In genomic region chr13:86918682-86919081, GRCh38 we compare ENCODE assay signal across 29 cellular contexts.
"Had no signal": no experiment of that assay in that cellular context is flagged by ENCODE, and none has a peak within 500 bp of the region (broad histone marks: within the 10 kb centered on the region; RNA-seq: fewer than 3 reads in every experiment).

No MANE protein-coding gene starts in this region.

- DNase-seq: activated CD4-positive, alpha-beta T cell treated with anti-CD3 and anti-CD28 coated beads for 4 hours; activated CD8-positive, alpha-beta memory T cell treated with anti-CD3 and anti-CD28 coated beads, Interleukin-2, amount 50 U/mL, for 48 hours; activated CD8-positive, alpha-beta T cell treated with anti-CD3 and anti-CD28 coated beads, Interleukin-2, amount 10 ng/mL, durations not matched to agents 7 days and 5 days; activated effector memory CD4-positive, alpha-beta T cell treated with Interleukin-2 at 50 U/mL for 16 hours; activated naive CD4-positive, alpha-beta T cell treated with Interleukin-2 at 50 U/mL for 16 hours; activated naive CD8-positive, alpha-beta T cell treated with anti-CD3 and anti-CD28 coated beads, Interleukin-2, amount 50 U/mL, for 24 hours; activated T-cell treated with anti-CD3 and anti-CD28 coated beads, Interleukin-2, amount 50 U/mL, for 1 hour; amniotic stem cell; body of pancreas; central memory CD4-positive, alpha-beta T cell; MG63; NCI-H1105; NCI-H1436; NCI-H1694 treated with DMSO at 0.1 percent for 48 hours; NCI-H2081; NCI-H2227 treated with DMSO at 0.1 percent for 48 hours; NCI-H446 treated with DMSO at 0.1 percent for 48 hours; NCI-H524 treated with DMSO at 0.1 percent for 48 hours; Peyer's patch; Right ventricle myocardium superior; SJCRH30; SK-N-SH; T-helper 1 cell; WERI-Rb-1 had no signal

- H3K9ac ChIP-seq: KMS-11, SK-N-SH had no signal

- H3K27me3 ChIP-seq: ascending aorta, body of pancreas, MG63, Peyer's patch, SJCRH30 had no signal

- H3K27ac Mint-ChIP-seq: activated CD8-positive, alpha-beta T cell treated with anti-CD3 and anti-CD28 coated beads, Interleukin-2, amount 10 ng/mL, durations not matched to agents 7 days and 5 days; activated naive CD4-positive, alpha-beta T cell treated with anti-CD3 and anti-CD28 coated beads, Interleukin-2, amount 50 U/mL, for 72 hours; activated naive CD8-positive, alpha-beta T cell treated with anti-CD3 and anti-CD28 coated beads, Interleukin-2, amount 50 U/mL, for 24 hours had no signal

- H3K4me1 ChIP-seq: ascending aorta, body of pancreas, Peyer's patch, SJCRH30 had no signal

- H3K36me3 ChIP-seq: ascending aorta, MG63, Peyer's patch, SJCRH30, WERI-Rb-1 had no signal

- H3K9me2 ChIP-seq: SK-N-SH had no signal

- H3K27ac ChIP-seq: ascending aorta, body of pancreas, KMS-11, Peyer's patch, RWPE1, SJCRH30, WERI-Rb-1 had no signal

- H3K4me1 Mint-ChIP-seq: activated naive CD8-positive, alpha-beta T cell treated with anti-CD3 and anti-CD28 coated beads, Interleukin-2, amount 50 U/mL, for 24 hours had no signal

- ATAC-seq: activated CD4-positive, CD25-positive, alpha-beta regulatory T cell treated with anti-CD3 and anti-CD28 coated beads, Interleukin-2, amount 50 U/mL, for 24 hours; activated CD8-positive, alpha-beta T cell treated with anti-CD3 and anti-CD28 coated beads, Interleukin-2, amount 10 ng/mL, durations not matched to agents 7 days and 5 days; activated naive CD4-positive, alpha-beta T cell treated with anti-CD3 and anti-CD28 coated beads, Interleukin-2, amount 50 U/mL, for 72 hours; activated naive CD8-positive, alpha-beta T cell treated with anti-CD3 and anti-CD28 coated beads, Interleukin-2, amount 50 U/mL, for 24 hours; body of pancreas had no signal

- H3K4me3 ChIP-seq: ascending aorta, body of pancreas, MG63, Peyer's patch, SJCRH30 had no signal

- H3K4me3 Mint-ChIP-seq: activated CD8-positive, alpha-beta T cell treated with anti-CD3 and anti-CD28 coated beads, Interleukin-2, amount 10 ng/mL, durations not matched to agents 7 days and 5 days; activated naive CD8-positive, alpha-beta T cell treated with anti-CD3 and anti-CD28 coated beads, Interleukin-2, amount 50 U/mL, for 24 hours had no signal

- H3K27me3 Mint-ChIP-seq: activated naive CD8-positive, alpha-beta T cell treated with anti-CD3 and anti-CD28 coated beads, Interleukin-2, amount 50 U/mL, for 24 hours had no signal

- H3K4me2 ChIP-seq: KMS-11, SK-N-SH had no signal
